ENCODE assay signal across 3 cellular contexts in the genomic region with DNA sequence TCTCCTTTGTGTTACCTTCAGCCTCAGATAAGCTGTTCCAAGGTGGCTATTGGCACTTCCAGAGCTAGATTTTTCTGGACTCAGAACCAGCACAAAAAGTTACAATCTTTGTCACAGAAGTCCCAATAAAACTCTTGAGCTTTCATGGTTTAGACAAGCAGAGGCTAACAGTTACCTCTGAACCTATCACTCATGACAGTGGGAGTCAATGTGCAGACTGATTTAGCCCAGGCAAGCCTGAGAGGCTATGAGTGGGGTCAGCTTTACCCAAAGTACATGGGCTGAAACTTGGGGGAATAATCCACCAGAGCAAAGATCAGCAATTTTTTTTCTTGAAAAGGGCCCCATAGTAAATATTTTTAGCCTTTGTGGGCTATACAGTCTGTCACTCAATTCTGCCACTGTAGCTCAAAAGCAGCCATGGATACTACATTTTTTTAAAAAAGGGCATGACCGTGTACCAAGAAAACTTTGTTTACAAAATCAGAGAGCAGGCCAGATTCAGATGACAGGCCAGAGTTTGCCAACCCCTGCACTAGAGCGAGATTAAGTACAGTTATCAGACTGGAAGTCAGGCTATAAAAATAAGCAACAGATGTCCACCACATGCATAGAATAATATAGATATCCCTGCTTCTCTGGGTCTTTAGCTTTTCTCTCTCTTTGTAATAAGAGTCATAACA.
TF ChIP-seq lines count a peak whose summit lies in the region.

No MANE protein-coding gene starts in this region.

TF ChIP-seq in IMR-90, 13 proteins besides CTCF, POLR2A, EP300 and RAD21:
- TF ChIP-seq FOS (IDR thresholded peaks at IDR 0.05; ENCODE audit: low read depth, low read length) = no peak
- TF ChIP-seq MAZ (IDR thresholded peaks at IDR 0.05; ENCODE audit: borderline replicate concordance, low read depth, low read length) = no peak
- no peak for TF ChIP-seq SMC3 (IDR thresholded peaks at IDR 0.05; ENCODE audit: low read depth, low read length)
- no peak for TF ChIP-seq BHLHE40 (IDR thresholded peaks at IDR 0.05; ENCODE audit: low read depth, low read length)
- TF ChIP-seq NFE2L2 (IDR thresholded peaks at IDR 0.05; ENCODE audit: low read depth, low read length) = no peak
- no peak for TF ChIP-seq RCOR1 (IDR thresholded peaks at IDR 0.05; ENCODE audit: insufficient replicate concordance, low read length)
- no peak for TF ChIP-seq CEBPB (IDR thresholded peaks at IDR 0.05; ENCODE audit: low read depth, low read length)
- TF ChIP-seq RFX5 (IDR thresholded peaks at IDR 0.05; ENCODE audit: low read depth, low read length) = no peak
- TF ChIP-seq MXI1 (IDR thresholded peaks at IDR 0.05; ENCODE audit: borderline replicate concordance, low read depth, low read length) = no peak
- TF ChIP-seq MAFK (IDR thresholded peaks at IDR 0.05; ENCODE audit: low read depth, low read length) = no peak
- no peak for TF ChIP-seq CHD1 (IDR thresholded peaks at IDR 0.05; ENCODE audit: low read depth, low read length)
- TF ChIP-seq, protein P1, sequence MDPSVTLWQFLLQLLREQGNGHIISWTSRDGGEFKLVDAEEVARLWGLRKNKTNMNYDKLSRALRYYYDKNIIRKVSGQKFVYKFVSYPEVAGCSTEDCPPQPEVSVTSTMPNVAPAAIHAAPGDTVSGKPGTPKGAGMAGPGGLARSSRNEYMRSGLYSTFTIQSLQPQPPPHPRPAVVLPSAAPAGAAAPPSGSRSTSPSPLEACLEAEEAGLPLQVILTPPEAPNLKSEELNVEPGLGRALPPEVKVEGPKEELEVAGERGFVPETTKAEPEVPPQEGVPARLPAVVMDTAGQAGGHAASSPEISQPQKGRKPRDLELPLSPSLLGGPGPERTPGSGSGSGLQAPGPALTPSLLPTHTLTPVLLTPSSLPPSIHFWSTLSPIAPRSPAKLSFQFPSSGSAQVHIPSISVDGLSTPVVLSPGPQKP (IDR thresholded peaks at IDR 0.05; ENCODE audit: borderline replicate concordance, low read depth, low read length) = no peak
- TF ChIP-seq, protein P2, sequence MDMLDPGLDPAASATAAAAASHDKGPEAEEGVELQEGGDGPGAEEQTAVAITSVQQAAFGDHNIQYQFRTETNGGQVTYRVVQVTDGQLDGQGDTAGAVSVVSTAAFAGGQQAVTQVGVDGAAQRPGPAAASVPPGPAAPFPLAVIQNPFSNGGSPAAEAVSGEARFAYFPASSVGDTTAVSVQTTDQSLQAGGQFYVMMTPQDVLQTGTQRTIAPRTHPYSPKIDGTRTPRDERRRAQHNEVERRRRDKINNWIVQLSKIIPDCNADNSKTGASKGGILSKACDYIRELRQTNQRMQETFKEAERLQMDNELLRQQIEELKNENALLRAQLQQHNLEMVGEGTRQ (IDR thresholded peaks at IDR 0.05; ENCODE audit: low read depth, low read length) = no peak
TF ChIP-seq in IMR-90: peak in this region for 0.

TF ChIP-seq in HepG2, 621 proteins besides CTCF, POLR2A, EP300 and RAD21 (continues in another document):
- no peak for TF ChIP-seq CAMTA2 (CRISPR knock-in tag; IDR thresholded peaks at IDR 0.05; ENCODE audit: borderline replicate concordance)
- TF ChIP-seq, protein P3, sequence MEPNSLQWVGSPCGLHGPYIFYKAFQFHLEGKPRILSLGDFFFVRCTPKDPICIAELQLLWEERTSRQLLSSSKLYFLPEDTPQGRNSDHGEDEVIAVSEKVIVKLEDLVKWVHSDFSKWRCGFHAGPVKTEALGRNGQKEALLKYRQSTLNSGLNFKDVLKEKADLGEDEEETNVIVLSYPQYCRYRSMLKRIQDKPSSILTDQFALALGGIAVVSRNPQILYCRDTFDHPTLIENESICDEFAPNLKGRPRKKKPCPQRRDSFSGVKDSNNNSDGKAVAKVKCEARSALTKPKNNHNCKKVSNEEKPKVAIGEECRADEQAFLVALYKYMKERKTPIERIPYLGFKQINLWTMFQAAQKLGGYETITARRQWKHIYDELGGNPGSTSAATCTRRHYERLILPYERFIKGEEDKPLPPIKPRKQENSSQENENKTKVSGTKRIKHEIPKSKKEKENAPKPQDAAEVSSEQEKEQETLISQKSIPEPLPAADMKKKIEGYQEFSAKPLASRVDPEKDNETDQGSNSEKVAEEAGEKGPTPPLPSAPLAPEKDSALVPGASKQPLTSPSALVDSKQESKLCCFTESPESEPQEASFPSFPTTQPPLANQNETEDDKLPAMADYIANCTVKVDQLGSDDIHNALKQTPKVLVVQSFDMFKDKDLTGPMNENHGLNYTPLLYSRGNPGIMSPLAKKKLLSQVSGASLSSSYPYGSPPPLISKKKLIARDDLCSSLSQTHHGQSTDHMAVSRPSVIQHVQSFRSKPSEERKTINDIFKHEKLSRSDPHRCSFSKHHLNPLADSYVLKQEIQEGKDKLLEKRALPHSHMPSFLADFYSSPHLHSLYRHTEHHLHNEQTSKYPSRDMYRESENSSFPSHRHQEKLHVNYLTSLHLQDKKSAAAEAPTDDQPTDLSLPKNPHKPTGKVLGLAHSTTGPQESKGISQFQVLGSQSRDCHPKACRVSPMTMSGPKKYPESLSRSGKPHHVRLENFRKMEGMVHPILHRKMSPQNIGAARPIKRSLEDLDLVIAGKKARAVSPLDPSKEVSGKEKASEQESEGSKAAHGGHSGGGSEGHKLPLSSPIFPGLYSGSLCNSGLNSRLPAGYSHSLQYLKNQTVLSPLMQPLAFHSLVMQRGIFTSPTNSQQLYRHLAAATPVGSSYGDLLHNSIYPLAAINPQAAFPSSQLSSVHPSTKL (CRISPR knock-in tag; IDR thresholded peaks at IDR 0.05) = peak; percentile 21; the same call in 1 of the 2 replicates
- TF ChIP-seq RARA (CRISPR knock-in tag; IDR thresholded peaks at IDR 0.05) = peak; percentile 58; the same call in 1 of the 2 replicates
- TF ChIP-seq BCL6 (CRISPR knock-in tag; IDR thresholded peaks at IDR 0.05) = peak; percentile 28; the same call in 1 of the 2 replicates
- TF ChIP-seq, protein P4, sequence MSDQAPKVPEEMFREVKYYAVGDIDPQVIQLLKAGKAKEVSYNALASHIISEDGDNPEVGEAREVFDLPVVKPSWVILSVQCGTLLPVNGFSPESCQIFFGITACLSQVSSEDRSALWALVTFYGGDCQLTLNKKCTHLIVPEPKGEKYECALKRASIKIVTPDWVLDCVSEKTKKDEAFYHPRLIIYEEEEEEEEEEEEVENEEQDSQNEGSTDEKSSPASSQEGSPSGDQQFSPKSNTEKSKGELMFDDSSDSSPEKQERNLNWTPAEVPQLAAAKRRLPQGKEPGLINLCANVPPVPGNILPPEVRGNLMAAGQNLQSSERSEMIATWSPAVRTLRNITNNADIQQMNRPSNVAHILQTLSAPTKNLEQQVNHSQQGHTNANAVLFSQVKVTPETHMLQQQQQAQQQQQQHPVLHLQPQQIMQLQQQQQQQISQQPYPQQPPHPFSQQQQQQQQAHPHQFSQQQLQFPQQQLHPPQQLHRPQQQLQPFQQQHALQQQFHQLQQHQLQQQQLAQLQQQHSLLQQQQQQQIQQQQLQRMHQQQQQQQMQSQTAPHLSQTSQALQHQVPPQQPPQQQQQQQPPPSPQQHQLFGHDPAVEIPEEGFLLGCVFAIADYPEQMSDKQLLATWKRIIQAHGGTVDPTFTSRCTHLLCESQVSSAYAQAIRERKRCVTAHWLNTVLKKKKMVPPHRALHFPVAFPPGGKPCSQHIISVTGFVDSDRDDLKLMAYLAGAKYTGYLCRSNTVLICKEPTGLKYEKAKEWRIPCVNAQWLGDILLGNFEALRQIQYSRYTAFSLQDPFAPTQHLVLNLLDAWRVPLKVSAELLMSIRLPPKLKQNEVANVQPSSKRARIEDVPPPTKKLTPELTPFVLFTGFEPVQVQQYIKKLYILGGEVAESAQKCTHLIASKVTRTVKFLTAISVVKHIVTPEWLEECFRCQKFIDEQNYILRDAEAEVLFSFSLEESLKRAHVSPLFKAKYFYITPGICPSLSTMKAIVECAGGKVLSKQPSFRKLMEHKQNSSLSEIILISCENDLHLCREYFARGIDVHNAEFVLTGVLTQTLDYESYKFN (CRISPR knock-in tag; conservative IDR thresholded peaks at IDR 0.05) = peak; percentile 52
- TF ChIP-seq ZNF44 (CRISPR knock-in tag; IDR thresholded peaks at IDR 0.05) = no peak
- TF ChIP-seq ZNF235 (CRISPR knock-in tag; IDR thresholded peaks at IDR 0.05; ENCODE audit: borderline replicate concordance) = no peak
- TF ChIP-seq ZNF121 (CRISPR knock-in tag; IDR thresholded peaks at IDR 0.05) = peak; percentile 25; the same call in 1 of the 2 replicates
- TF ChIP-seq, protein P5, sequence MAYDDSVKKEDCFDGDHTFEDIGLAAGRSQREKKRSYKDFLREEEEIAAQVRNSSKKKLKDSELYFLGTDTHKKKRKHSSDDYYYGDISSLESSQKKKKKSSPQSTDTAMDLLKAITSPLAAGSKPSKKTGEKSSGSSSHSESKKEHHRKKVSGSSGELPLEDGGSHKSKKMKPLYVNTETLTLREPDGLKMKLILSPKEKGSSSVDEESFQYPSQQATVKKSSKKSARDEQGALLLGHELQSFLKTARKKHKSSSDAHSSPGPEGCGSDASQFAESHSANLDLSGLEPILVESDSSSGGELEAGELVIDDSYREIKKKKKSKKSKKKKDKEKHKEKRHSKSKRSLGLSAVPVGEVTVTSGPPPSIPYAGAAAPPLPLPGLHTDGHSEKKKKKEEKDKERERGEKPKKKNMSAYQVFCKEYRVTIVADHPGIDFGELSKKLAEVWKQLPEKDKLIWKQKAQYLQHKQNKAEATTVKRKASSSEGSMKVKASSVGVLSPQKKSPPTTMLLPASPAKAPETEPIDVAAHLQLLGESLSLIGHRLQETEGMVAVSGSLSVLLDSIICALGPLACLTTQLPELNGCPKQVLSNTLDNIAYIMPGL (CRISPR knock-in tag; IDR thresholded peaks at IDR 0.05; ENCODE audit: borderline replicate concordance in 1 of 2, low read depth in 1 of 2) = no peak
- TF ChIP-seq CENPX (CRISPR knock-in tag; IDR thresholded peaks at IDR 0.05) = no peak
- peak; percentile 76; the same call in 1 of the 2 replicates for TF ChIP-seq GFI1 (CRISPR knock-in tag; IDR thresholded peaks at IDR 0.05; ENCODE audit: borderline replicate concordance)

TF ChIP-seq in WTC11, 78 proteins besides CTCF, POLR2A, EP300 and RAD21:
- TF ChIP-seq ZNF138 (CRISPR knock-in tag; conservative IDR thresholded peaks at IDR 0.05) (no peak), ZNF671 (CRISPR knock-in tag; IDR thresholded peaks at IDR 0.05) (no peak), GRHL2 (CRISPR knock-in tag; IDR thresholded peaks at IDR 0.05; ENCODE audit: insufficient replicate concordance, severe bottlenecking) (no peak), KAT7 (CRISPR knock-in tag; IDR thresholded peaks at IDR 0.05; ENCODE audit: borderline replicate concordance) (no peak), JUN (CRISPR knock-in tag; IDR thresholded peaks at IDR 0.05) (no peak), ETV6 (CRISPR knock-in tag; IDR thresholded peaks at IDR 0.05) (no peak), FOXJ3 (CRISPR knock-in tag; IDR thresholded peaks at IDR 0.05; ENCODE audit: borderline replicate concordance) (no peak), SP1 (CRISPR knock-in tag; conservative IDR thresholded peaks at IDR 0.05) (no peak), MXD4 (CRISPR knock-in tag; IDR thresholded peaks at IDR 0.05; ENCODE audit: borderline replicate concordance) (no peak), NR2C2 (CRISPR knock-in tag; IDR thresholded peaks at IDR 0.05) (no peak)
- TF ChIP-seq, protein P6, sequence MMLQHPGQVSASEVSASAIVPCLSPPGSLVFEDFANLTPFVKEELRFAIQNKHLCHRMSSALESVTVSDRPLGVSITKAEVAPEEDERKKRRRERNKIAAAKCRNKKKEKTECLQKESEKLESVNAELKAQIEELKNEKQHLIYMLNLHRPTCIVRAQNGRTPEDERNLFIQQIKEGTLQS (CRISPR knock-in tag; conservative IDR thresholded peaks at IDR 0.05) = no peak
- TF ChIP-seq, protein P7, sequence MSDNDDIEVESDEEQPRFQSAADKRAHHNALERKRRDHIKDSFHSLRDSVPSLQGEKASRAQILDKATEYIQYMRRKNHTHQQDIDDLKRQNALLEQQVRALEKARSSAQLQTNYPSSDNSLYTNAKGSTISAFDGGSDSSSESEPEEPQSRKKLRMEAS (CRISPR knock-in tag; IDR thresholded peaks at IDR 0.05) = no peak
